ENCODE assay signal across 11 cellular contexts in genomic region chr12:47824629-47825028, GRCh38. TPM values are rescaled to one million over a fixed set of nuclear protein-coding genes. Genes with fewer than 3 reads are reported as not detected.
A peak's percentile ranks its signal among the peaks of the same experiment; 100 is the strongest.
DNase-seq lines count a peak whose midpoint lies in the region; ATAC-seq and TF ChIP-seq lines count a peak whose summit lies in the region.
"Had no signal": no experiment of that assay in that cellular context is flagged by ENCODE, and none has a peak within 500 bp of the region (broad histone marks: within the 10 kb centered on the region; RNA-seq: fewer than 3 reads in every experiment).

No MANE protein-coding gene starts in this region.

- H3K36me3 ChIP-seq in adipocyte (ENCODE audit: control insufficient read depth, insufficient read depth, low read length, severe bottlenecking) (no peaks in the 10 kb centered on the region), vagina (no peaks in the 10 kb centered on the region)

- H3K9me3 Mint-ChIP-seq in naive thymus-derived CD8-positive, alpha-beta T cell = no peaks in the 10 kb centered on the region

- H3K4me3 Mint-ChIP-seq in naive thymus-derived CD8-positive, alpha-beta T cell = peak overlapping the region; percentile 49 to 90 (median 80)

- no peak for ATAC-seq in right cardiac atrium
- ATAC-seq in left ventricle myocardium superior = no peak
- ATAC-seq in naive thymus-derived CD8-positive, alpha-beta T cell = no peak
- ATAC-seq in HG03097 (IDR thresholded peaks at IDR 0.05; ENCODE audit: low FRiP score, unreplicated experiment) = no peak

- intact Hi-C loops in right cardiac atrium (cut with DNase I) (no loop called here), left ventricle myocardium superior (cut with micrococcal nuclease) (no loop called here), vagina (cut with DNase I) (loop anchor here (5.0 kb wide), 1 partner anchor 47 kb away; no protein-coding TSS in a partner anchor)

- POLR2A ChIA-PET in naive thymus-derived CD8-positive, alpha-beta T cell (lab: Charles Lee) = interaction anchor here (0.5 to 2.3 kb wide), 7 partner anchors 8 to 259 kb away, joined by 3 to 25 read pairs (median 5); no protein-coding TSS in a partner anchor

- H3K4me1 Mint-ChIP-seq in naive thymus-derived CD8-positive, alpha-beta T cell = peaks cover 54 to 93% (median 91%) of the 10 kb centered on the region in 4 donors

- H3K9ac ChIP-seq in adipocyte (ENCODE audit: low read length) = peak overlapping the region; percentile 100

- H3K27me3 Mint-ChIP-seq in naive thymus-derived CD8-positive, alpha-beta T cell = no peaks in the 10 kb centered on the region

- no peak for TF ChIP-seq CTCF in vagina (IDR thresholded peaks at IDR 0.05)

- H3K27me3 ChIP-seq in right cardiac atrium (ENCODE audit: control insufficient read depth, insufficient read depth) = no peaks in the 10 kb centered on the region
- no peaks in the 10 kb centered on the region for H3K27me3 ChIP-seq in adipocyte (replicated peaks; ENCODE audit: control insufficient read depth, insufficient read depth, low read length)
- H3K27me3 ChIP-seq in vagina = no peaks in the 10 kb centered on the region
- H3K27me3 ChIP-seq: hepatocyte had no signal

- peak overlapping the region; percentile 92 to 99 (median 96) for H3K27ac Mint-ChIP-seq in naive thymus-derived CD8-positive, alpha-beta T cell

- H3K4me3 ChIP-seq in right cardiac atrium (ENCODE audit: low read length) (no peak overlapping the region), adipocyte (ENCODE audit: low read length) (no peak overlapping the region), vagina (no peak overlapping the region)
- H3K4me3 ChIP-seq: hepatocyte had no signal

- H3K9me3 ChIP-seq in right cardiac atrium (ENCODE audit: control insufficient read depth, low read length) (no peaks in the 10 kb centered on the region), adipocyte (ENCODE audit: control insufficient read depth, low read length) (no peaks in the 10 kb centered on the region), vagina (no peaks in the 10 kb centered on the region)

- DNase-seq in right cardiac atrium (no peak), left ventricle myocardium superior (no peak), adipocyte (ENCODE audit: low read depth) (no peak), vagina (ENCODE audit: extremely low spot score in 2 of 2) (no peak), NCI-H82 treated with DMSO at 0.1 percent for 48 hours (lab: John Stamatoyannopoulos, UW; ENCODE audit: unreplicated experiment) (no peak), NCI-H2029 treated with DMSO at 0.1 percent for 48 hours (lab: John Stamatoyannopoulos, UW) (no peak)
- DNase-seq in naive thymus-derived CD8-positive, alpha-beta T cell = no peak
- DNase-seq: KG1 had no signal

- no peaks in the 10 kb centered on the region for H3K36me3 Mint-ChIP-seq in naive thymus-derived CD8-positive, alpha-beta T cell

- no peak for TF ChIP-seq POLR2A in vagina (IDR thresholded peaks at IDR 0.05)

- 88% methylated on average over 2 of the region's 2 CpGs for WGBS in right cardiac atrium

- H3K4me1 ChIP-seq in right cardiac atrium (ENCODE audit: control insufficient read depth, insufficient read depth, low read length) (peaks cover 50% of the 10 kb centered on the region), adipocyte (ENCODE audit: control insufficient read depth, insufficient read depth, low read length) (peaks cover 84% of the 10 kb centered on the region), vagina (peaks cover 91% of the 10 kb centered on the region)

- H3K27ac ChIP-seq in right cardiac atrium (ENCODE audit: low read length) = peak overlapping the region; percentile 32
- H3K27ac ChIP-seq in vagina = peak overlapping the region; percentile 99
- H3K27ac ChIP-seq: C4-2B, hepatocyte had no signal

RNA-seq across cellular contexts. Expression of gene HDAC7, which starts 4.9 kb away (rescaled TPM):
- total RNA-seq in right cardiac atrium (10 to 100 TPM; 46.5 to 60.1 (median 51.1) TPM), left ventricle myocardium superior (35.4 TPM), vagina (67.0 TPM)
- polyA plus RNA-seq in right cardiac atrium = 38.0 TPM
- 100 to 1,000 TPM; 160 to 165 TPM for total RNA-seq in naive thymus-derived CD8-positive, alpha-beta T cell
- polyA plus RNA-seq in naive thymus-derived CD8-positive, alpha-beta T cell = 10 to 100 TPM; 10.2 to 30.5 (median 14.3) TPM

RNA-seq across cellular contexts. Expression of gene SLC48A1, which starts 51.6 kb away (rescaled TPM):
- 10 to 100 TPM; 26.5 to 30.1 (median 27.6) TPM for total RNA-seq in right cardiac atrium
- polyA plus RNA-seq in right cardiac atrium = 22.0 TPM
- total RNA-seq in left ventricle myocardium superior = 23.7 TPM
- 10 to 100 TPM; 11.5 to 12.8 TPM for total RNA-seq in naive thymus-derived CD8-positive, alpha-beta T cell
- 10 to 100 TPM in 1 of 3 donors, 1 to 10 TPM in 2; 9.4 to 11.6 (median 9.7) TPM for polyA plus RNA-seq in naive thymus-derived CD8-positive, alpha-beta T cell
- 20.9 TPM for total RNA-seq in vagina
